In the genomic region with DNA sequence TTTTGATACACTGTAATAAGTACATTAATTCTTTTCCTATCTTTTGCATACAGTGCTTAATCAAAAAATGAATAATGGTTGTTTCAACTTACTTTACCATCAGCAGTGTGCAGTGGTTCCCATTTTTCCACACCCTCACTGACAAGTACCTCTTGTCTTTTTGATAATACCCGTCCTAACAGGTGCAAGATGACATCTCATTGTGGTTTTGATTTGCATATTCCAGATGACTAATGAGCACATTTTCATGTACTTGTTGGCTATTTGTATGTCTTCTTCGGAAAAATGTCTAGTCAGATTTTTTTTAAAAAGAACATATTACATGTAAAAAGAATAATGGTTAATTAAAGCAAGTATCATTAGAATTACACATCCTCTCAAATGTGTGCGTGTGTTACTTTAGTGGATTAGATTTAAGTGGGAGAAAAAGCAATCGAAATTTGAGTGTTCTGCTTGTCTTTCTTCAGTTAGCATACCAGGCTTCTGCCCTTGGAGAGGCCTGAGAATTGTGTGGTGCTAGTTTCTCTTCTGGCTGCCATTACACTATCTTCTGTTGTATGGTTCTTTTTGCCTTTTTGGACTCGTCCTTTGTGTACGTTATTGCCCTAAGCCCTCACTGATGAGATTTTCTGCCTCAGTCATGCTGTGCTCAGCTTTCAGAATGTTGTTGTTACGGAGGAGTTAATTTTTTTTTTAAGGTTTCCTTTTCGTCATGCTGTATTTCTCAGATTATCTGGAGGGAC, we compare ENCODE assay signal across 13 cellular contexts.
A peak's percentile ranks its signal among the peaks of the same experiment; 100 is the strongest.
DNase-seq lines count a peak whose midpoint lies in the region; ATAC-seq and TF ChIP-seq lines count a peak whose summit lies in the region.
"Had no signal": no experiment of that assay in that cellular context is flagged by ENCODE, and none has a peak within 500 bp of the region (broad histone marks: within the 10 kb centered on the region; RNA-seq: fewer than 3 reads in every experiment).

No MANE protein-coding gene starts in this region.

- H3K27me3 Mint-ChIP-seq in mesothelial cell of epicardium (ENCODE audit: low read depth) (no peaks in the 10 kb centered on the region), HFFc6 (ENCODE audit: insufficient read depth) (no peaks in the 10 kb centered on the region; the same call in 1 of the 2 replicates)
- H3K27me3 Mint-ChIP-seq: type B pancreatic cell had no signal

- H3K27ac Mint-ChIP-seq in mesothelial cell of epicardium (peak overlapping the region; percentile 70), HFFc6 (no peak overlapping the region)
- H3K27ac Mint-ChIP-seq: type B pancreatic cell had no signal

- no peaks in the 10 kb centered on the region for H3K36me3 ChIP-seq in HEK293 (ENCODE audit: control insufficient read depth in 2 of 2, insufficient read depth in 1 of 2, low read length in 2 of 2)
- H3K36me3 ChIP-seq in Karpas-422 (ENCODE audit: insufficient read depth, low read length): no peaks in the 10 kb centered on the region
- H3K36me3 ChIP-seq: cardiac muscle cell had no signal

- no peaks in the 10 kb centered on the region for H3K27me3 ChIP-seq in Karpas-422 (ENCODE audit: low read length)
- H3K27me3 ChIP-seq: cardiac muscle cell had no signal

- H2AFZ ChIP-seq in Karpas-422 (ENCODE audit: low read length): no peak overlapping the region

- H3K9me3 ChIP-seq in HEK293 (ENCODE audit: control insufficient read depth, insufficient read depth, low read depth, low read length) (no peaks in the 10 kb centered on the region), Karpas-422 (ENCODE audit: low read length) (no peaks in the 10 kb centered on the region)

- H3K36me3 Mint-ChIP-seq in mesothelial cell of epicardium (no peaks in the 10 kb centered on the region), HFFc6 (ENCODE audit: low read depth) (peaks cover 6% of the 10 kb centered on the region; the same call in 1 of the 2 replicates)
- H3K36me3 Mint-ChIP-seq: type B pancreatic cell had no signal

- no peak overlapping the region for H3K9ac ChIP-seq in Karpas-422 (ENCODE audit: low read length)

- H3K9me2 ChIP-seq in Karpas-422 (replicated peaks; ENCODE audit: insufficient read depth, low read length): no peaks in the 10 kb centered on the region

- H3K4me1 Mint-ChIP-seq in mesothelial cell of epicardium (peaks cover 27% of the 10 kb centered on the region), HFFc6 (ENCODE audit: low read depth) (no peaks in the 10 kb centered on the region)

- H3K4me3 ChIP-seq in HEK293 (ENCODE audit: low read depth, low read length) (no peak overlapping the region), Karpas-422 (ENCODE audit: low read length) (no peak overlapping the region)
- H3K4me3 ChIP-seq: cardiac muscle cell had no signal

- H3K4me3 Mint-ChIP-seq in mesothelial cell of epicardium: no peak overlapping the region
- no peak overlapping the region for H3K4me3 Mint-ChIP-seq in HFFc6
- H3K4me3 Mint-ChIP-seq: activated T-cell treated with anti-CD3 and anti-CD28 coated beads, Interleukin-2, amount 50 U/mL, for 4 hours; type B pancreatic cell had no signal

- peaks cover 4% of the 10 kb centered on the region for H3K9me3 Mint-ChIP-seq in mesothelial cell of epicardium
- peaks cover 42% of the 10 kb centered on the region for H3K9me3 Mint-ChIP-seq in HFFc6
- H3K9me3 Mint-ChIP-seq: activated T-cell treated with anti-CD3 and anti-CD28 coated beads, Interleukin-2, amount 50 U/mL, for 4 hours; type B pancreatic cell had no signal

- TF ChIP-seq CTCF in HEK293 (tag by site-specific recombination; IDR thresholded peaks at IDR 0.05): no peak
- TF ChIP-seq CTCF in mesothelial cell of epicardium (IDR thresholded peaks at IDR 0.05; ENCODE audit: unreplicated experiment): no peak
- TF ChIP-seq CTCF in HFFc6 (IDR thresholded peaks at IDR 0.05): no peak

- peaks cover 20% of the 10 kb centered on the region for H3K4me1 ChIP-seq in HEK293 (ENCODE audit: control insufficient read depth, insufficient read depth, low read length)
- H3K4me1 ChIP-seq in Karpas-422 (ENCODE audit: low read length): peaks cover 26% of the 10 kb centered on the region

- no peak overlapping the region; the same call in 1 of the 2 replicates for H3K27ac ChIP-seq in HEK293 (ENCODE audit: extremely low read depth, low read depth, low read length)
- H3K27ac ChIP-seq in Karpas-422 (ENCODE audit: low read length): no peak overlapping the region
- H3K27ac ChIP-seq: cardiac muscle cell, epithelial cell of prostate had no signal

- peak overlapping the region; percentile 58 for H3K4me2 ChIP-seq in Karpas-422 (ENCODE audit: low read depth, low read length, poor library complexity, severe bottlenecking)

- POLR2A ChIA-PET in HEK293 (lab: Yijun Ruan, JAX): no interaction called here

- H4K20me1 ChIP-seq in Karpas-422 (ENCODE audit: insufficient read depth, low read depth, low read length): peaks cover 21% of the 10 kb centered on the region; the same call in 1 of the 2 replicates

- peak; percentile 70 for ATAC-seq in GM18858 (IDR thresholded peaks at IDR 0.05; ENCODE audit: unreplicated experiment)
- ATAC-seq: activated T-cell treated with anti-CD3 and anti-CD28 coated beads, Interleukin-2, amount 50 U/mL, for 4 hours had no signal

- DNase-seq in Karpas-422 (peak; percentile 51), mesothelial cell of epicardium (ENCODE audit: low spot score in 2 of 2, unreplicated experiment in 2 of 2) (no peak), HFFc6 (no peak), amniotic stem cell (lab: John Stamatoyannopoulos, UW) (no peak), putamen (ENCODE audit: low spot score) (no peak), GF-D8 (lab: John Stamatoyannopoulos, UW) (no peak)
- DNase-seq: activated T-cell treated with anti-CD3 and anti-CD28 coated beads, Interleukin-2, amount 50 U/mL, for 4 hours; NCI-H2081 had no signal

- no peaks in the 10 kb centered on the region for H3K79me2 ChIP-seq in Karpas-422 (ENCODE audit: low read length)

- CTCF ChIA-PET in HEK293 (lab: Yijun Ruan, JAX): no interaction called here

TF ChIP-seq in HEK293, 187 proteins besides CTCF, POLR2A, EP300 and RAD21:
- TF ChIP-seq ZNF133 (tag by site-specific recombination; IDR thresholded peaks at IDR 0.05) (no peak), ZNF248 (tag by site-specific recombination; IDR thresholded peaks at IDR 0.05) (no peak)
- TF ChIP-seq, protein P1, sequence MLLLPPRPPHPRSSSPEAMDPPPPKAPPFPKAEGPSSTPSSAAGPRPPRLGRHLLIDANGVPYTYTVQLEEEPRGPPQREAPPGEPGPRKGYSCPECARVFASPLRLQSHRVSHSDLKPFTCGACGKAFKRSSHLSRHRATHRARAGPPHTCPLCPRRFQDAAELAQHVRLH (tag by site-specific recombination; IDR thresholded peaks at IDR 0.05): no peak
- TF ChIP-seq, protein P2, sequence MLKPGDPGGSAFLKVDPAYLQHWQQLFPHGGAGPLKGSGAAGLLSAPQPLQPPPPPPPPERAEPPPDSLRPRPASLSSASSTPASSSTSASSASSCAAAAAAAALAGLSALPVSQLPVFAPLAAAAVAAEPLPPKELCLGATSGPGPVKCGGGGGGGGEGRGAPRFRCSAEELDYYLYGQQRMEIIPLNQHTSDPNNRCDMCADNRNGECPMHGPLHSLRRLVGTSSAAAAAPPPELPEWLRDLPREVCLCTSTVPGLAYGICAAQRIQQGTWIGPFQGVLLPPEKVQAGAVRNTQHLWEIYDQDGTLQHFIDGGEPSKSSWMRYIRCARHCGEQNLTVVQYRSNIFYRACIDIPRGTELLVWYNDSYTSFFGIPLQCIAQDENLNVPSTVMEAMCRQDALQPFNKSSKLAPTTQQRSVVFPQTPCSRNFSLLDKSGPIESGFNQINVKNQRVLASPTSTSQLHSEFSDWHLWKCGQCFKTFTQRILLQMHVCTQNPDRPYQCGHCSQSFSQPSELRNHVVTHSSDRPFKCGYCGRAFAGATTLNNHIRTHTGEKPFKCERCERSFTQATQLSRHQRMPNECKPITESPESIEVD (tag by site-specific recombination; IDR thresholded peaks at IDR 0.05): peak; percentile 75
- TF ChIP-seq, protein P3, sequence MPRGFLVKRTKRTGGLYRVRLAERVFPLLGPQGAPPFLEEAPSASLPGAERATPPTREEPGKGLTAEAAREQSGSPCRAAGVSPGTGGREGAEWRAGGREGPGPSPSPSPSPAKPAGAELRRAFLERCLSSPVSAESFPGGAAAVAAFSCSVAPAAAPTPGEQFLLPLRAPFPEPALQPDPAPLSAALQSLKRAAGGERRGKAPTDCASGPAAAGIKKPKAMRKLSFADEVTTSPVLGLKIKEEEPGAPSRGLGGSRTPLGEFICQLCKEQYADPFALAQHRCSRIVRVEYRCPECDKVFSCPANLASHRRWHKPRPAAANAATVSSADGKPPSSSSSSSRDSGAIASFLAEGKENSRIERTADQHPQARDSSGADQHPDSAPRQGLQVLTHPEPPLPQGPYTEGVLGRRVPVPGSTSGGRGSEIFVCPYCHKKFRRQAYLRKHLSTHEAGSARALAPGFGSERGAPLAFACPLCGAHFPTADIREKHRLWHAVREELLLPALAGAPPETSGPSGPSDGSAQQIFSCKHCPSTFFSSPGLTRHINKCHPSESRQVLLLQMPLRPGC (tag by site-specific recombination; IDR thresholded peaks at IDR 0.05): no peak
- TF ChIP-seq, protein P4, sequence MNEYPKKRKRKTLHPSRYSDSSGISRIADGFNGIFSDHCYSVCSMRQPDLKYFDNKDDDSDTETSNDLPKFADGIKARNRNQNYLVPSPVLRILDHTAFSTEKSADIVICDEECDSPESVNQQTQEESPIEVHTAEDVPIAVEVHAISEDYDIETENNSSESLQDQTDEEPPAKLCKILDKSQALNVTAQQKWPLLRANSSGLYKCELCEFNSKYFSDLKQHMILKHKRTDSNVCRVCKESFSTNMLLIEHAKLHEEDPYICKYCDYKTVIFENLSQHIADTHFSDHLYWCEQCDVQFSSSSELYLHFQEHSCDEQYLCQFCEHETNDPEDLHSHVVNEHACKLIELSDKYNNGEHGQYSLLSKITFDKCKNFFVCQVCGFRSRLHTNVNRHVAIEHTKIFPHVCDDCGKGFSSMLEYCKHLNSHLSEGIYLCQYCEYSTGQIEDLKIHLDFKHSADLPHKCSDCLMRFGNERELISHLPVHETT (tag by site-specific recombination; IDR thresholded peaks at IDR 0.05): no peak
